ENCODE assay signal across 15 cellular contexts in genomic region chr11:133995066-133995465, GRCh38. TPM values are rescaled to one million over a fixed set of nuclear protein-coding genes. Genes with fewer than 3 reads are reported as not detected.
"Had no signal": no experiment of that assay in that cellular context is flagged by ENCODE, and none has a peak within 500 bp of the region (broad histone marks: within the 10 kb centered on the region; RNA-seq: fewer than 3 reads in every experiment).

No MANE protein-coding gene starts in this region.

- H3K79me2 ChIP-seq: parathyroid adenoma had no signal

- H3K27ac Mint-ChIP-seq: activated naive CD4-positive, alpha-beta T cell treated with anti-CD3 and anti-CD28 coated beads, Interleukin-2, amount 50 U/mL, for 24 hours; dendritic cell treated with granulocyte-macrophage colony-stimulating factor and Interleukin-4, amounts not matched to agents 40 ng/mL and 50 ng/mL, for 4 days had no signal

- H3K4me3 Mint-ChIP-seq: activated naive CD4-positive, alpha-beta T cell treated with anti-CD3 and anti-CD28 coated beads, Interleukin-2, amount 50 U/mL, for 24 hours; dendritic cell treated with granulocyte-macrophage colony-stimulating factor and Interleukin-4, amounts not matched to agents 40 ng/mL and 50 ng/mL, for 4 days; effector memory CD8-positive, alpha-beta T cell had no signal

- H3K9me3 ChIP-seq: stomach, thoracic aorta had no signal

- H3K4me3 ChIP-seq: stomach, thoracic aorta had no signal

- H3K36me3 ChIP-seq: brain microvascular endothelial cell, stomach, thoracic aorta had no signal

- H3K4me1 ChIP-seq: stomach had no signal

- H3K4me1 Mint-ChIP-seq: activated naive CD4-positive, alpha-beta T cell treated with anti-CD3 and anti-CD28 coated beads, Interleukin-2, amount 50 U/mL, for 24 hours had no signal

- H3K36me3 Mint-ChIP-seq: activated naive CD4-positive, alpha-beta T cell treated with anti-CD3 and anti-CD28 coated beads, Interleukin-2, amount 50 U/mL, for 24 hours had no signal

- DNase-seq: activated CD4-positive, CD25-positive, alpha-beta regulatory T cell; activated effector memory CD4-positive, alpha-beta T cell treated with Interleukin-2 at 50 U/mL for 16 hours; activated T-cell treated with anti-CD3 and anti-CD28 coated beads, Interleukin-2, amount 50 U/mL, for 1 hour; amygdala; brain microvascular endothelial cell; effector memory CD8-positive, alpha-beta T cell; retina; stimulated activated CD4-positive, alpha-beta T cell treated with anti-CD3 and anti-CD28 coated beads, Interleukin-15, amount 100 ng/mL, for 24 hours; stomach had no signal

- H3K9me3 Mint-ChIP-seq: activated naive CD4-positive, alpha-beta T cell treated with anti-CD3 and anti-CD28 coated beads, Interleukin-2, amount 50 U/mL, for 24 hours; dendritic cell treated with granulocyte-macrophage colony-stimulating factor and Interleukin-4, amounts not matched to agents 40 ng/mL and 50 ng/mL, for 4 days; effector memory CD8-positive, alpha-beta T cell had no signal

- H3K27me3 Mint-ChIP-seq: activated naive CD4-positive, alpha-beta T cell treated with anti-CD3 and anti-CD28 coated beads, Interleukin-2, amount 50 U/mL, for 24 hours; dendritic cell treated with granulocyte-macrophage colony-stimulating factor and Interleukin-4, amounts not matched to agents 40 ng/mL and 50 ng/mL, for 4 days had no signal

- H3K9ac ChIP-seq: parathyroid adenoma had no signal

- H3K27ac ChIP-seq: brain microvascular endothelial cell, parathyroid adenoma, stomach, thoracic aorta had no signal

- ATAC-seq: effector memory CD8-positive, alpha-beta T cell had no signal

- H3K27me3 ChIP-seq: brain microvascular endothelial cell had no signal

- FAIRE-seq: TTC549 had no signal

- H2AFZ ChIP-seq: parathyroid adenoma had no signal

RNA-seq across cellular contexts. Expression of gene IGSF9B, which starts 38.3 kb away (rescaled TPM):
- total RNA-seq: glomerular endothelial cell had no signal
